ENCODE assay signal across 2 cellular contexts in the genomic region with DNA sequence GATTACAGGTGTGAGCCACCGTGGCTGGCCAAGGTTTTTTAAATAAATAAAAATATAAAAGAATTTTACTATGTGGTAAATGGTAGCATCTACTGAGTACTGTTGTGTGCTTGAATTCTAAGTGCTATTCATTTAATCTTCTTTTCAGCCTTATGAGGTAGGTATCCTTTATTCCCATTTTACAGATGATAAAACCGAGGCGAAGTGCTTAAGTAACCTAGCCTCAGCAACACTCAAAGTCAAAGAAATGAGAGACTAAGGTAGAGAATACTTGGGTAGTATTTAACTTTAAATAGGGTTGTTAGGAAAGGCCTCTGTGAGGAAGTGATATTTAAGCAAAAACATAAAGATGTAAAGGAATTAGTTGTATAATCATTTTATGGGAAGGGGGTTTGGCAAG.
TF ChIP-seq lines count a peak whose summit lies in the region.

No MANE protein-coding gene starts in this region.

TF ChIP-seq in GM23338, 12 proteins besides CTCF, POLR2A, EP300 and RAD21:
- TF ChIP-seq ZNF114 (CRISPR knock-in tag; IDR thresholded peaks at IDR 0.05) (no peak), NANOG (IDR thresholded peaks at IDR 0.05; ENCODE audit: borderline replicate concordance) (no peak), STAT1 (IDR thresholded peaks at IDR 0.05; ENCODE audit: unreplicated experiment) (no peak), EZH2 (IDR thresholded peaks at IDR 0.05; ENCODE audit: low read depth, unreplicated experiment) (no peak), POLR2AphosphoS5 (IDR thresholded peaks at IDR 0.05; ENCODE audit: low read depth) (no peak)

TF ChIP-seq in WTC11, 78 proteins besides CTCF, POLR2A, EP300 and RAD21:
- TF ChIP-seq, protein P1, sequence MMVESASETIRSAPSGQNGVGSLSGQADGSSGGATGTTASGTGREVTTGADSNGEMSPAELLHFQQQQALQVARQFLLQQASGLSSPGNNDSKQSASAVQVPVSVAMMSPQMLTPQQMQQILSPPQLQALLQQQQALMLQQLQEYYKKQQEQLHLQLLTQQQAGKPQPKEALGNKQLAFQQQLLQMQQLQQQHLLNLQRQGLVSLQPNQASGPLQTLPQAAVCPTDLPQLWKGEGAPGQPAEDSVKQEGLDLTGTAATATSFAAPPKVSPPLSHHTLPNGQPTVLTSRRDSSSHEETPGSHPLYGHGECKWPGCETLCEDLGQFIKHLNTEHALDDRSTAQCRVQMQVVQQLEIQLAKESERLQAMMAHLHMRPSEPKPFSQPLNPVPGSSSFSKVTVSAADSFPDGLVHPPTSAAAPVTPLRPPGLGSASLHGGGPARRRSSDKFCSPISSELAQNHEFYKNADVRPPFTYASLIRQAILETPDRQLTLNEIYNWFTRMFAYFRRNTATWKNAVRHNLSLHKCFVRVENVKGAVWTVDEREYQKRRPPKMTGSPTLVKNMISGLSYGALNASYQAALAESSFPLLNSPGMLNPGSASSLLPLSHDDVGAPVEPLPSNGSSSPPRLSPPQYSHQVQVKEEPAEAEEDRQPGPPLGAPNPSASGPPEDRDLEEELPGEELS (CRISPR knock-in tag; IDR thresholded peaks at IDR 0.05): no peak
- TF ChIP-seq ETV6 (CRISPR knock-in tag; IDR thresholded peaks at IDR 0.05): no peak
- no peak for TF ChIP-seq STAT6 (CRISPR knock-in tag; conservative IDR thresholded peaks at IDR 0.05; ENCODE audit: low read depth)
- no peak for TF ChIP-seq FOXP1 (CRISPR knock-in tag; IDR thresholded peaks at IDR 0.05; ENCODE audit: borderline replicate concordance)
- no peak for TF ChIP-seq RELA (CRISPR knock-in tag; IDR thresholded peaks at IDR 0.05; ENCODE audit: borderline replicate concordance)
- TF ChIP-seq GTF2I (CRISPR knock-in tag; conservative IDR thresholded peaks at IDR 0.05): no peak
- TF ChIP-seq, protein P2, sequence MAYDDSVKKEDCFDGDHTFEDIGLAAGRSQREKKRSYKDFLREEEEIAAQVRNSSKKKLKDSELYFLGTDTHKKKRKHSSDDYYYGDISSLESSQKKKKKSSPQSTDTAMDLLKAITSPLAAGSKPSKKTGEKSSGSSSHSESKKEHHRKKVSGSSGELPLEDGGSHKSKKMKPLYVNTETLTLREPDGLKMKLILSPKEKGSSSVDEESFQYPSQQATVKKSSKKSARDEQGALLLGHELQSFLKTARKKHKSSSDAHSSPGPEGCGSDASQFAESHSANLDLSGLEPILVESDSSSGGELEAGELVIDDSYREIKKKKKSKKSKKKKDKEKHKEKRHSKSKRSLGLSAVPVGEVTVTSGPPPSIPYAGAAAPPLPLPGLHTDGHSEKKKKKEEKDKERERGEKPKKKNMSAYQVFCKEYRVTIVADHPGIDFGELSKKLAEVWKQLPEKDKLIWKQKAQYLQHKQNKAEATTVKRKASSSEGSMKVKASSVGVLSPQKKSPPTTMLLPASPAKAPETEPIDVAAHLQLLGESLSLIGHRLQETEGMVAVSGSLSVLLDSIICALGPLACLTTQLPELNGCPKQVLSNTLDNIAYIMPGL (CRISPR knock-in tag; IDR thresholded peaks at IDR 0.05): no peak
- no peak for TF ChIP-seq ZNF219 (CRISPR knock-in tag; IDR thresholded peaks at IDR 0.05; ENCODE audit: borderline replicate concordance)
- TF ChIP-seq FOXJ3 (CRISPR knock-in tag; IDR thresholded peaks at IDR 0.05; ENCODE audit: borderline replicate concordance): no peak
- TF ChIP-seq SOX15 (CRISPR knock-in tag; IDR thresholded peaks at IDR 0.05): no peak
- TF ChIP-seq ZNF512 (CRISPR knock-in tag; IDR thresholded peaks at IDR 0.05; ENCODE audit: borderline replicate concordance): no peak
- TF ChIP-seq ZNF416 (CRISPR knock-in tag; IDR thresholded peaks at IDR 0.05): no peak
- TF ChIP-seq GRHL2 (CRISPR knock-in tag; IDR thresholded peaks at IDR 0.05; ENCODE audit: insufficient replicate concordance, severe bottlenecking): no peak
- TF ChIP-seq SP1 (CRISPR knock-in tag; conservative IDR thresholded peaks at IDR 0.05): no peak
TF ChIP-seq in WTC11: peak in this region for 0.
